18 cellular contexts compared by ENCODE assay signal in genomic region chr12:91400249-91400648, GRCh38.
"Had no signal": no experiment of that assay in that cellular context is flagged by ENCODE, and none has a peak within 500 bp of the region (broad histone marks: within the 10 kb centered on the region; RNA-seq: fewer than 3 reads in every experiment).

No MANE protein-coding gene starts in this region.

- H3K27ac Mint-ChIP-seq: activated CD4-positive, alpha-beta T cell treated with anti-CD3 and anti-CD28 coated beads, Interleukin-2, amount 10 ng/mL, durations not matched to agents 24 days and 14 days; stimulated activated effector memory CD8-positive, alpha-beta T cell treated with anti-CD3 and anti-CD28 coated beads, Interleukin-12 subunit alpha, Interleukin-12 subunit beta, amount 100 ng/mL, for 72 hours; WTC11 had no signal

- H3K9me3 Mint-ChIP-seq: activated CD4-positive, alpha-beta T cell treated with anti-CD3 and anti-CD28 coated beads, Interleukin-2, amount 10 ng/mL, durations not matched to agents 24 days and 14 days; stimulated activated effector memory CD8-positive, alpha-beta T cell treated with anti-CD3 and anti-CD28 coated beads, Interleukin-12 subunit alpha, Interleukin-12 subunit beta, amount 100 ng/mL, for 72 hours had no signal

- H3K27ac ChIP-seq: body of pancreas, dorsolateral prefrontal cortex, esophagus squamous epithelium, foreskin keratinocyte, neutrophil, right atrium auricular region, thyroid gland had no signal

- H3K36me3 Mint-ChIP-seq: stimulated activated effector memory CD8-positive, alpha-beta T cell treated with anti-CD3 and anti-CD28 coated beads, Interleukin-12 subunit alpha, Interleukin-12 subunit beta, amount 100 ng/mL, for 72 hours had no signal

- H3K4me3 Mint-ChIP-seq: activated CD4-positive, alpha-beta T cell treated with anti-CD3 and anti-CD28 coated beads, Interleukin-2, amount 10 ng/mL, durations not matched to agents 24 days and 14 days; stimulated activated effector memory CD8-positive, alpha-beta T cell treated with anti-CD3 and anti-CD28 coated beads, Interleukin-12 subunit alpha, Interleukin-12 subunit beta, amount 100 ng/mL, for 72 hours; WTC11 had no signal

- H3K4me3 ChIP-seq: body of pancreas, dorsolateral prefrontal cortex, esophagus squamous epithelium, right atrium auricular region, thyroid gland had no signal

- H3K4me1 Mint-ChIP-seq: stimulated activated effector memory CD8-positive, alpha-beta T cell treated with anti-CD3 and anti-CD28 coated beads, Interleukin-12 subunit alpha, Interleukin-12 subunit beta, amount 100 ng/mL, for 72 hours had no signal

- H3K4me1 ChIP-seq: body of pancreas, esophagus squamous epithelium, foreskin keratinocyte, right atrium auricular region, thyroid gland had no signal

- H3K27me3 ChIP-seq: body of pancreas, dorsolateral prefrontal cortex, esophagus squamous epithelium, foreskin keratinocyte, neutrophil, right atrium auricular region, thyroid gland had no signal

- H3K9me3 ChIP-seq: body of pancreas, esophagus squamous epithelium, neutrophil, right atrium auricular region, thyroid gland had no signal

- DNase-seq: activated CD4-positive, alpha-beta T cell treated with anti-CD3 and anti-CD28 coated beads, Interleukin-2, amount 10 ng/mL, durations not matched to agents 24 days and 14 days; activated naive CD4-positive, alpha-beta T cell treated with anti-CD3 and anti-CD28 coated beads, Interleukin-2, amount 50 U/mL, for 16 hours; amniotic stem cell; body of pancreas; cerebellar nuclear complex; dorsolateral prefrontal cortex; esophagus squamous epithelium; foreskin keratinocyte; head of caudate nucleus; islet precursor cell; posterior cingulate gyrus; T-helper 9 cell; thyroid gland had no signal

- FAIRE-seq: urothelium cell line had no signal

- ATAC-seq: body of pancreas; foreskin keratinocyte; stimulated activated effector memory CD8-positive, alpha-beta T cell treated with anti-CD3 and anti-CD28 coated beads, Interleukin-12 subunit alpha, Interleukin-12 subunit beta, amount 100 ng/mL, for 72 hours; WTC11 had no signal

- H3K36me3 ChIP-seq: esophagus squamous epithelium, neutrophil, right atrium auricular region, thyroid gland had no signal
